In genomic region chr6:28782113-28782673, GRCh38 we compare ENCODE assay signal across 1 cellular context.
TF ChIP-seq lines count a peak whose summit lies in the region.

No MANE protein-coding gene starts in this region.

TF ChIP-seq in GM12878, 131 proteins besides CTCF, POLR2A, EP300 and RAD21:
- no peak for TF ChIP-seq CREM (IDR thresholded peaks at IDR 0.05; ENCODE audit: low read depth)
- no peak for TF ChIP-seq PKNOX1 (IDR thresholded peaks at IDR 0.05)
- TF ChIP-seq IRF4 (IDR thresholded peaks at IDR 0.05; ENCODE audit: low read depth, low read length), result no peak
- TF ChIP-seq REST (IDR thresholded peaks at IDR 0.05; ENCODE audit: low read depth, low read length), result no peak
- no peak for TF ChIP-seq ZNF622 (IDR thresholded peaks at IDR 0.05)
- TF ChIP-seq FOXM1 (IDR thresholded peaks at IDR 0.05; ENCODE audit: low read depth, low read length), result no peak
- no peak for TF ChIP-seq ELK1 (IDR thresholded peaks at IDR 0.05; ENCODE audit: low read depth, low read length)
- no peak for TF ChIP-seq TARDBP (IDR thresholded peaks at IDR 0.05; ENCODE audit: borderline replicate concordance)
- no peak for TF ChIP-seq CHD1 (IDR thresholded peaks at IDR 0.05; ENCODE audit: low read depth, low read length)
- TF ChIP-seq BHLHE40 (IDR thresholded peaks at IDR 0.05; ENCODE audit: borderline replicate concordance in 1 of 2, low read depth in 2 of 2, low read length in 1 of 2), result no peak
- no peak for TF ChIP-seq YY1 (IDR thresholded peaks at IDR 0.05; ENCODE audit: low read depth, low read length)
- no peak for TF ChIP-seq PRDM15 (CRISPR knock-in tag; IDR thresholded peaks at IDR 0.05)
- no peak for TF ChIP-seq RELB (IDR thresholded peaks at IDR 0.05; ENCODE audit: low read depth)
